ENCODE assay signal across 8 cellular contexts in the genomic region with DNA sequence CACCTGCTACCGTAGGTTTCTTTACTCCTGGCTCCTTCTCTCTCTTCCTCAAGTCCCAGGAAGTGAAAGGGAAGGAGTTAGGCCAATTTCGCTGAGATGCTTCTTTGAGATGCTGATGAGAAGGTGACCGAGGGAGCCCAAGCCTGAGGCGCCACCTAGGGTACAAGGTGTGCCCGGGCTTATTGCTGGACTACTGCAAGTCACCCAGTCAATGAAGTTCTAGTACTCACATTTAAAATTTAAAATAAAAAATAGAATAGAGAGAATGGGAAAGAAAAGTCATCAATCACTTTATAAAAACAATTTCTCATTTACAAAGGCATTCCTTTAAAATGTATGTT. TPM values are rescaled to one million over a fixed set of nuclear protein-coding genes. Genes with fewer than 3 reads are reported as not detected.
DNase-seq lines count a peak whose midpoint lies in the region; ATAC-seq and TF ChIP-seq lines count a peak whose summit lies in the region.

No MANE protein-coding gene starts in this region.

- H3K9me3 ChIP-seq in DND-41 (ENCODE audit: insufficient read depth, low read length, severe bottlenecking) (no peaks in the 10 kb centered on the region), hepatocyte (ENCODE audit: low read depth) (no peaks in the 10 kb centered on the region), upper lobe of left lung (no peaks in the 10 kb centered on the region)

- no peak for TF ChIP-seq EP300 in upper lobe of left lung (IDR thresholded peaks at IDR 0.05)

- peaks cover 2% of the 10 kb centered on the region for H3K27me3 ChIP-seq in DND-41 (ENCODE audit: insufficient read depth, low read length, poor library complexity)
- H3K27me3 ChIP-seq in KMS-11 (ENCODE audit: insufficient read depth, low read depth): no peaks in the 10 kb centered on the region
- no peaks in the 10 kb centered on the region for H3K27me3 ChIP-seq in hepatocyte
- H3K27me3 ChIP-seq in upper lobe of left lung: no peaks in the 10 kb centered on the region

- TF ChIP-seq POLR2A in upper lobe of left lung (IDR thresholded peaks at IDR 0.05): no peak

- H3K27ac ChIP-seq in DND-41 (ENCODE audit: low read length): no peak overlapping the region
- no peak overlapping the region for H3K27ac ChIP-seq in KMS-11
- no peak overlapping the region for H3K27ac ChIP-seq in hepatocyte
- H3K27ac ChIP-seq in upper lobe of left lung: no peak overlapping the region

- DNase-seq in DND-41: no peak
- DNase-seq in UCSD-AML1 (lab: John Stamatoyannopoulos, UW; ENCODE audit: unreplicated experiment): peak; percentile 18
- peak; percentile 80 for DNase-seq in hepatocyte (ENCODE audit: low spot score)
- DNase-seq in upper lobe of left lung: peak in 1 of 2 donors; percentile 57

- H2AFZ ChIP-seq in DND-41 (ENCODE audit: low read depth, low read length): no peak overlapping the region
- H2AFZ ChIP-seq in KMS-11 (ENCODE audit: low read depth): no peak overlapping the region
- no peak overlapping the region for H2AFZ ChIP-seq in hepatocyte

- no peak for ATAC-seq in DND-41 (ENCODE audit: insufficient read depth, low read depth)
- peak in 1 of 2 donors; percentile 47 for ATAC-seq in upper lobe of left lung (ENCODE audit: low FRiP score in 2 of 2)
- no peak for ATAC-seq in GM18519 (IDR thresholded peaks at IDR 0.05; ENCODE audit: low FRiP score, unreplicated experiment)
- no peak for ATAC-seq in HG03039 (IDR thresholded peaks at IDR 0.05; ENCODE audit: unreplicated experiment)
- no peak for ATAC-seq in GM21529 (IDR thresholded peaks at IDR 0.05; ENCODE audit: unreplicated experiment)

- H3K9me2 ChIP-seq in hepatocyte (replicated peaks; ENCODE audit: insufficient read depth): no peaks in the 10 kb centered on the region

- no peaks in the 10 kb centered on the region for H3K36me3 ChIP-seq in DND-41 (ENCODE audit: insufficient read depth, low read length)
- no peaks in the 10 kb centered on the region for H3K36me3 ChIP-seq in KMS-11 (ENCODE audit: insufficient read depth)
- H3K36me3 ChIP-seq in hepatocyte (replicated peaks; ENCODE audit: insufficient read depth, low read depth): no peaks in the 10 kb centered on the region
- no peaks in the 10 kb centered on the region for H3K36me3 ChIP-seq in upper lobe of left lung

- H3K9ac ChIP-seq in DND-41 (ENCODE audit: low read depth, low read length) (no peak overlapping the region), KMS-11 (no peak overlapping the region)

- H3K79me2 ChIP-seq in DND-41 (ENCODE audit: insufficient read depth, low read length) (no peaks in the 10 kb centered on the region), KMS-11 (ENCODE audit: insufficient read depth, low read depth) (no peaks in the 10 kb centered on the region), hepatocyte (no peaks in the 10 kb centered on the region)

- H3K4me3 ChIP-seq in DND-41 (ENCODE audit: low read depth in 1 of 2, low read length in 2 of 2) (no peak overlapping the region), KMS-11 (IDR thresholded peaks at IDR 0.05; ENCODE audit: insufficient read depth, low read depth, low read length) (no peak overlapping the region), hepatocyte (no peak overlapping the region), upper lobe of left lung (no peak overlapping the region)

- WGBS in hepatocyte (ENCODE audit: low lambda C conversion rate, missing lambda C conversion rate): 14% methylated on average over 5 of the region's 5 CpGs
- 30 to 49% methylated on average over 5 of the region's 5 CpGs for WGBS in upper lobe of left lung, 2 donors

- peak; percentile 26 for TF ChIP-seq CTCF in DND-41 (IDR thresholded peaks at IDR 0.05; ENCODE audit: borderline replicate concordance, extremely low read depth, low read length, poor library complexity, severe bottlenecking)
- TF ChIP-seq CTCF in KMS-11 (conservative IDR thresholded peaks at IDR 0.05; ENCODE audit: low read depth, low read length): peak; percentile 51
- TF ChIP-seq CTCF in hepatocyte (IDR thresholded peaks at IDR 0.05; ENCODE audit: poor library complexity): peak; percentile 73
- peak in 5 of 6 experiments; percentile 20 to 34 (median 22) for TF ChIP-seq CTCF in upper lobe of left lung (IDR thresholded peaks at IDR 0.05)

- H3K4me1 ChIP-seq in DND-41 (ENCODE audit: insufficient read depth, low read length): no peaks in the 10 kb centered on the region
- no peaks in the 10 kb centered on the region for H3K4me1 ChIP-seq in KMS-11 (ENCODE audit: low read depth, poor library complexity, severe bottlenecking)
- H3K4me1 ChIP-seq in hepatocyte (ENCODE audit: insufficient read depth): no peaks in the 10 kb centered on the region
- no peaks in the 10 kb centered on the region for H3K4me1 ChIP-seq in upper lobe of left lung

- H3K4me2 ChIP-seq in DND-41 (ENCODE audit: insufficient read depth, low read length) (no peak overlapping the region), KMS-11 (no peak overlapping the region), hepatocyte (no peak overlapping the region)

- H4K20me1 ChIP-seq in DND-41 (ENCODE audit: insufficient read depth, low read length) (no peaks in the 10 kb centered on the region), KMS-11 (ENCODE audit: insufficient read depth) (no peaks in the 10 kb centered on the region), hepatocyte (ENCODE audit: insufficient read depth, poor library complexity, severe bottlenecking) (no peaks in the 10 kb centered on the region)

RNA-seq across cellular contexts. Expression of a gene that starts 45.3 kb away (rescaled TPM):
- total RNA-seq in hepatocyte (154 and 174 TPM in 2 replicates), upper lobe of left lung (10 to 100 TPM; 23.7 to 93.9 (median 69.8) TPM)
- polyA plus RNA-seq in hepatocyte: 165 and 189 TPM in 2 replicates

Comparison
In these comparisons a context has a peak if more than half of its experiments do, and no peak if none do; other contexts are left out.
1. CTCF ChIP-seq: peak in every context shown above with its lines; median percentile 73 in hepatocyte; 51 in KMS-11; 26 in DND-41; 22 in upper lobe of left lung.